In genomic region chrX:10749113-10749512, GRCh38 we compare ENCODE assay signal across 1 cellular context.
TF ChIP-seq lines count a peak whose summit lies in the region.

No MANE protein-coding gene starts in this region.

TF ChIP-seq in H1, 55 proteins besides CTCF, POLR2A, EP300 and RAD21 (continued from another document):
- TF ChIP-seq CHD7 (IDR thresholded peaks at IDR 0.05; ENCODE audit: insufficient replicate concordance, low read length) (no peak), RBBP5 (IDR thresholded peaks at IDR 0.05; ENCODE audit: borderline replicate concordance, low read depth, low read length) (no peak), SUZ12 (IDR thresholded peaks at IDR 0.05; ENCODE audit: low read length) (no peak), TBP (IDR thresholded peaks at IDR 0.05; ENCODE audit: low read depth, low read length) (no peak), RFX5 (IDR thresholded peaks at IDR 0.05; ENCODE audit: borderline replicate concordance, low read depth, low read length) (no peak), SRF (IDR thresholded peaks at IDR 0.05; ENCODE audit: low read depth, low read length) (no peak), EZH2 (IDR thresholded peaks at IDR 0.05; ENCODE audit: low read depth, low read length, severe bottlenecking) (no peak), CHD2 (IDR thresholded peaks at IDR 0.05; ENCODE audit: low read length) (no peak), ATF2 (IDR thresholded peaks at IDR 0.05; ENCODE audit: low read length) (no peak), CREB1 (IDR thresholded peaks at IDR 0.05) (no peak), CTBP2 (IDR thresholded peaks at IDR 0.05; ENCODE audit: borderline replicate concordance, insufficient read depth, insufficient read length, low read length) (no peak), KDM4A (IDR thresholded peaks at IDR 0.05; ENCODE audit: low read depth, low read length, severe bottlenecking) (no peak), BRCA1 (IDR thresholded peaks at IDR 0.05; ENCODE audit: low read depth, low read length) (no peak), JUN (IDR thresholded peaks at IDR 0.05; ENCODE audit: low read depth, low read length) (no peak), SP2 (IDR thresholded peaks at IDR 0.05; ENCODE audit: low read length) (no peak), KDM1A (IDR thresholded peaks at IDR 0.05; ENCODE audit: borderline replicate concordance, low read length) (no peak), SP1 (IDR thresholded peaks at IDR 0.05; ENCODE audit: low read depth, low read length) (no peak), TCF12 (IDR thresholded peaks at IDR 0.05; ENCODE audit: low read depth, low read length) (no peak)
